ENCODE assay signal across 11 cellular contexts in genomic region chr9:126411948-126412284, GRCh38.
DNase-seq lines count a peak whose midpoint lies in the region; ATAC-seq, FAIRE-seq and TF ChIP-seq lines count a peak whose summit lies in the region.
"Had no signal": no experiment of that assay in that cellular context is flagged by ENCODE, and none has a peak within 500 bp of the region (broad histone marks: within the 10 kb centered on the region; RNA-seq: fewer than 3 reads in every experiment).

No MANE protein-coding gene starts in this region.

- peak overlapping the region; percentile 62 for H3K27ac ChIP-seq in effector memory CD4-positive, alpha-beta T cell (ENCODE audit: insufficient read depth, low read length, poor library complexity, severe bottlenecking)
- no peak overlapping the region for H3K27ac ChIP-seq in sigmoid colon

- TF ChIP-seq EP300 in sigmoid colon (IDR thresholded peaks at IDR 0.05), result no peak

- peak; percentile 21 for ATAC-seq in GM21390 (IDR thresholded peaks at IDR 0.05; ENCODE audit: unreplicated experiment)
- ATAC-seq in omental fat pad (ENCODE audit: low FRiP score), result no peak
- ATAC-seq: HepG2 had no signal

- intact Hi-C loops in sigmoid colon (cut with DNase I), result no loop called here

- no peaks in the 10 kb centered on the region for H3K36me3 ChIP-seq in effector memory CD4-positive, alpha-beta T cell (ENCODE audit: control insufficient read depth, insufficient read depth, low read length)
- H3K36me3 ChIP-seq in sigmoid colon, result peaks cover 0 to 12% (median 6%) of the 10 kb centered on the region in 4 donors

- TF ChIP-seq POLR2A in sigmoid colon (IDR thresholded peaks at IDR 0.05) (no peak), GM12892 (IDR thresholded peaks at IDR 0.05; ENCODE audit: low read depth, low read length) (no peak)

- H3K4me1 ChIP-seq in effector memory CD4-positive, alpha-beta T cell (ENCODE audit: control insufficient read depth, insufficient read depth, low read length, poor library complexity, severe bottlenecking), result peaks cover 10% of the 10 kb centered on the region
- no peaks in the 10 kb centered on the region for H3K4me1 ChIP-seq in sigmoid colon

- no peaks in the 10 kb centered on the region for H3K27me3 ChIP-seq in effector memory CD4-positive, alpha-beta T cell (replicated peaks; ENCODE audit: control insufficient read depth, insufficient read depth, low read length, poor library complexity, severe bottlenecking)
- no peaks in the 10 kb centered on the region for H3K27me3 ChIP-seq in sigmoid colon
- H3K27me3 ChIP-seq: dorsolateral prefrontal cortex had no signal

- no peak for TF ChIP-seq CTCF in omental fat pad (IDR thresholded peaks at IDR 0.05)
- no peak for TF ChIP-seq CTCF in sigmoid colon (IDR thresholded peaks at IDR 0.05)

- H3K4me3 ChIP-seq in effector memory CD4-positive, alpha-beta T cell (ENCODE audit: insufficient read depth, low read depth, low read length, poor library complexity, severe bottlenecking), result peak overlapping the region; percentile 6
- H3K4me3 ChIP-seq in sigmoid colon, result no peak overlapping the region
- H3K4me3 ChIP-seq: dorsolateral prefrontal cortex had no signal

- WGBS in sigmoid colon, 2 donors, result 77 to 93% methylated on average over 6 of the region's 6 CpGs

- DNase-seq in DMS53 (lab: John Stamatoyannopoulos, UW), result peak; percentile 69
- DNase-seq in NCI-H2107 (lab: John Stamatoyannopoulos, UW), result peak; percentile 68
- no peak for DNase-seq in effector memory CD4-positive, alpha-beta T cell
- DNase-seq in omental fat pad (ENCODE audit: low spot score), result no peak
- no peak for DNase-seq in sigmoid colon
- no peak for DNase-seq in germinal center (ENCODE audit: low spot score)
- DNase-seq in GM12892 (ENCODE audit: insufficient read length), result no peak
- DNase-seq: GDM1 had no signal

- H3K9me3 ChIP-seq in effector memory CD4-positive, alpha-beta T cell (ENCODE audit: control insufficient read depth, low read length), result no peaks in the 10 kb centered on the region
- H3K9me3 ChIP-seq in sigmoid colon, result no peaks in the 10 kb centered on the region

- no peak for FAIRE-seq in GM12892 (lab: Jason Lieb, UNC)
- FAIRE-seq: HepG2 had no signal

Comparison
In these comparisons a context has a peak if more than half of its experiments do, and no peak if none do; other contexts are left out.
1. DNase-seq: peak in DMS53 (single experiment) and NCI-H2107 (single experiment); none in effector memory CD4-positive, alpha-beta T cell (0 of 3), omental fat pad (single experiment), sigmoid colon (single experiment), germinal center (single experiment) and GM12892 (single experiment).